ENCODE assay signal across 13 cellular contexts in the genomic region with DNA sequence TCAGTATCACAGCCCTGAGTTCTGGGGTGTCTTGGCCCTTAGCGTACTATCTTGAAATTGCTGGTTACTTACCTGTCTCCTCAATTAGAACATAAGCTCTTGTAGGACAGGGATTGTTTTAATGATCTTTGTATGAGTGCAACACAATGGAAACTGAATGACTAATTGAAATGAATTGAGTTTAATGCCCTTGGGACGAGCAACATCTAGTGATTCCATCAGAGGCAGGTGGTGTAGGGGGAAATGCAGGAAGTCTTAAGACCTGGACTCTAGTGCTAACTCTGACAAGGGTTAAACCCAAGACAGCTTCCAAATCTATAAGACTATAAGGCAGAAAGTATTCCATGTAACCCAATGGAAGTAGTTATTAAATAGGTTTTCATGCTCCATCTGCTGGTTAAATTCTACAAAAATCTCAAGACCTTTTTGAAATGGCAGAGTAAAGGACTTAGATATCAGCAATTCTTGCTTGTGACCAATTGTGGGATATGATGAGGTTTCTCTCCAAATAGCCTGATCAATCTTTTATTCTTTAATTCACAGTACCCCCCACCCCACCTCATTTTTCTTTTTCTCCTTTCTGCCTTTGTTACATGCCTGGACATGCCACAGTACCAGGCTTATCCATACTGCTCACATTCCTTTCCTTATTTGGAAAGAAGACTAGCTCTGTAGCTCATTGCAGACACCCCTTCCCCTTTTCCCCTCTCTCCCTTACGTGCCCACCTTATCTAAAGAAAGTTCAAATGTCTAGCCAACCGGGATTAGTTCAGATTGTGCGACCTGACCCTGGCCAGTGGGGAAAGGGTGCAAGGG.
DNase-seq lines count a peak whose midpoint lies in the region; ATAC-seq and TF ChIP-seq lines count a peak whose summit lies in the region.
"Had no signal": no experiment of that assay in that cellular context is flagged by ENCODE, and none has a peak within 500 bp of the region (broad histone marks: within the 10 kb centered on the region; RNA-seq: fewer than 3 reads in every experiment).

No MANE protein-coding gene starts in this region.

- H3K27me3 ChIP-seq in adipocyte (replicated peaks; ENCODE audit: control insufficient read depth, insufficient read depth, low read length): no peaks in the 10 kb centered on the region
- peaks cover 0 to 2% of the 10 kb centered on the region in 2 donors for H3K27me3 ChIP-seq in naive thymus-derived CD4-positive, alpha-beta T cell (ENCODE audit: control insufficient read depth in 2 of 2, insufficient read depth in 2 of 2, low read length in 2 of 2)

- no peaks in the 10 kb centered on the region for H3K4me1 Mint-ChIP-seq in naive thymus-derived CD4-positive, alpha-beta T cell
- H3K4me1 Mint-ChIP-seq: memory B cell had no signal

- H3K36me3 Mint-ChIP-seq in naive thymus-derived CD4-positive, alpha-beta T cell: no peaks in the 10 kb centered on the region
- H3K36me3 Mint-ChIP-seq: memory B cell had no signal

- no peaks in the 10 kb centered on the region for H3K9me3 ChIP-seq in adipocyte (ENCODE audit: control insufficient read depth, low read length)
- H3K9me3 ChIP-seq in naive thymus-derived CD4-positive, alpha-beta T cell (ENCODE audit: control insufficient read depth in 2 of 3, low read length in 3 of 3): no peaks in the 10 kb centered on the region

- ATAC-seq in GM21360 (IDR thresholded peaks at IDR 0.05; ENCODE audit: unreplicated experiment): no peak
- ATAC-seq in naive thymus-derived CD4-positive, alpha-beta T cell: no peak
- no peak for ATAC-seq in HG03342 (IDR thresholded peaks at IDR 0.05; ENCODE audit: unreplicated experiment)

- H3K27ac ChIP-seq in 22Rv1: no peak overlapping the region
- H3K27ac ChIP-seq in naive thymus-derived CD4-positive, alpha-beta T cell (ENCODE audit: low read depth, low read length): no peak overlapping the region
- H3K27ac ChIP-seq: skin epidermis had no signal

- H3K27ac Mint-ChIP-seq in naive thymus-derived CD4-positive, alpha-beta T cell: no peak overlapping the region
- H3K27ac Mint-ChIP-seq: memory B cell had no signal

- 0 out of 2 replicates have a peak, but pooled peaks have one; percentile 7 for TF ChIP-seq CTCF in 22Rv1 (IDR thresholded peaks at IDR 0.05)

- intact Hi-C loops in naive thymus-derived CD4-positive, alpha-beta T cell (cut with micrococcal nuclease): no loop called here

- peaks cover 0 to 16% (median 4%) of the 10 kb centered on the region in 5 donors for H3K27me3 Mint-ChIP-seq in naive thymus-derived CD4-positive, alpha-beta T cell
- H3K27me3 Mint-ChIP-seq: memory B cell had no signal

- CTCF ChIA-PET in naive thymus-derived CD4-positive, alpha-beta T cell (lab: Charles Lee): no interaction called here

- no peak overlapping the region for H3K4me3 Mint-ChIP-seq in naive thymus-derived CD4-positive, alpha-beta T cell
- H3K4me3 Mint-ChIP-seq: memory B cell had no signal

- DNase-seq in HCEC 1CT (peak; percentile 48), adipocyte (ENCODE audit: low read depth) (peak; percentile 66), glomerular visceral epithelial cell (ENCODE audit: extremely low spot score) (peak; percentile 20), DMS153 treated with DMSO at 0.1 percent for 48 hours (lab: John Stamatoyannopoulos, UW; ENCODE audit: unreplicated experiment) (no peak)
- no peak for DNase-seq in naive thymus-derived CD4-positive, alpha-beta T cell
- DNase-seq: activated T-cell treated with anti-CD3 and anti-CD28 coated beads, Interleukin-2, amount 50 U/mL, for 1 hour; central memory CD4-positive, alpha-beta T cell; NCI-H1436 had no signal

- no peaks in the 10 kb centered on the region for H3K36me3 ChIP-seq in adipocyte (ENCODE audit: control insufficient read depth, insufficient read depth, low read length, severe bottlenecking)
- no peaks in the 10 kb centered on the region for H3K36me3 ChIP-seq in naive thymus-derived CD4-positive, alpha-beta T cell (ENCODE audit: control insufficient read depth in 2 of 3, insufficient read depth in 3 of 3, low read length in 3 of 3)

- H3K4me3 ChIP-seq in adipocyte (ENCODE audit: low read length): no peak overlapping the region
- no peak overlapping the region for H3K4me3 ChIP-seq in naive thymus-derived CD4-positive, alpha-beta T cell (ENCODE audit: low read length)
- H3K4me3 ChIP-seq: skin epidermis had no signal

- POLR2A ChIA-PET in naive thymus-derived CD4-positive, alpha-beta T cell (lab: Charles Lee): no interaction called here

- peaks cover 0 to 8% (median 0%) of the 10 kb centered on the region in 11 donors for H3K9me3 Mint-ChIP-seq in naive thymus-derived CD4-positive, alpha-beta T cell

- H3K4me1 ChIP-seq in adipocyte (ENCODE audit: control insufficient read depth, insufficient read depth, low read length): peaks cover 19% of the 10 kb centered on the region
- no peaks in the 10 kb centered on the region for H3K4me1 ChIP-seq in naive thymus-derived CD4-positive, alpha-beta T cell (ENCODE audit: control insufficient read depth in 2 of 2, insufficient read depth in 2 of 2, low read length in 2 of 2)

- H3K9ac ChIP-seq in adipocyte (ENCODE audit: low read length): no peak overlapping the region

Comparison
In these comparisons a context has a peak if more than half of its experiments do, and no peak if none do; other contexts are left out.
1. DNase-seq: peak in HCEC 1CT (single experiment), adipocyte (single experiment) and glomerular visceral epithelial cell (single experiment); none in naive thymus-derived CD4-positive, alpha-beta T cell (0 of 9) and DMS153 treated with DMSO at 0.1 percent for 48 hours (single experiment).